In genomic region chr13:42266464-42266863, GRCh38 we compare ENCODE assay signal across 1 cellular context.
TF ChIP-seq lines count a peak whose summit lies in the region.

No MANE protein-coding gene starts in this region.

TF ChIP-seq in WTC11, 78 proteins besides CTCF, POLR2A, EP300 and RAD21 (continued from another document):
- TF ChIP-seq, protein P1, sequence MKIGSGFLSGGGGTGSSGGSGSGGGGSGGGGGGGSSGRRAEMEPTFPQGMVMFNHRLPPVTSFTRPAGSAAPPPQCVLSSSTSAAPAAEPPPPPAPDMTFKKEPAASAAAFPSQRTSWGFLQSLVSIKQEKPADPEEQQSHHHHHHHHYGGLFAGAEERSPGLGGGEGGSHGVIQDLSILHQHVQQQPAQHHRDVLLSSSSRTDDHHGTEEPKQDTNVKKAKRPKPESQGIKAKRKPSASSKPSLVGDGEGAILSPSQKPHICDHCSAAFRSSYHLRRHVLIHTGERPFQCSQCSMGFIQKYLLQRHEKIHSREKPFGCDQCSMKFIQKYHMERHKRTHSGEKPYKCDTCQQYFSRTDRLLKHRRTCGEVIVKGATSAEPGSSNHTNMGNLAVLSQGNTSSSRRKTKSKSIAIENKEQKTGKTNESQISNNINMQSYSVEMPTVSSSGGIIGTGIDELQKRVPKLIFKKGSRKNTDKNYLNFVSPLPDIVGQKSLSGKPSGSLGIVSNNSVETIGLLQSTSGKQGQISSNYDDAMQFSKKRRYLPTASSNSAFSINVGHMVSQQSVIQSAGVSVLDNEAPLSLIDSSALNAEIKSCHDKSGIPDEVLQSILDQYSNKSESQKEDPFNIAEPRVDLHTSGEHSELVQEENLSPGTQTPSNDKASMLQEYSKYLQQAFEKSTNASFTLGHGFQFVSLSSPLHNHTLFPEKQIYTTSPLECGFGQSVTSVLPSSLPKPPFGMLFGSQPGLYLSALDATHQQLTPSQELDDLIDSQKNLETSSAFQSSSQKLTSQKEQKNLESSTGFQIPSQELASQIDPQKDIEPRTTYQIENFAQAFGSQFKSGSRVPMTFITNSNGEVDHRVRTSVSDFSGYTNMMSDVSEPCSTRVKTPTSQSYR (CRISPR knock-in tag; IDR thresholded peaks at IDR 0.05): no peak
- no peak for TF ChIP-seq STAT6 (CRISPR knock-in tag; conservative IDR thresholded peaks at IDR 0.05; ENCODE audit: low read depth)
- TF ChIP-seq CDX4 (CRISPR knock-in tag; IDR thresholded peaks at IDR 0.05; ENCODE audit: borderline replicate concordance): no peak
